In genomic region chr9:93132946-93133640, GRCh38 we compare ENCODE assay signal across 8 cellular contexts. TPM values are rescaled to one million over a fixed set of nuclear protein-coding genes. Genes with fewer than 3 reads are reported as not detected.
DNase-seq lines count a peak whose midpoint lies in the region; TF ChIP-seq lines count a peak whose summit lies in the region.

No MANE protein-coding gene starts in this region.

- H3K4me1 ChIP-seq in SJCRH30 = peaks cover 32% of the 10 kb centered on the region
- H3K4me1 ChIP-seq in fibroblast of lung (ENCODE audit: control insufficient read depth, extremely low read depth, insufficient read depth, low read length) = peaks cover 17% of the 10 kb centered on the region
- H3K4me1 ChIP-seq in neural progenitor cell = peaks cover 13% of the 10 kb centered on the region

- H3K36me3 ChIP-seq in SJCRH30 (no peaks in the 10 kb centered on the region), fibroblast of lung (ENCODE audit: control insufficient read depth, insufficient read depth, low read length) (no peaks in the 10 kb centered on the region), neural progenitor cell (no peaks in the 10 kb centered on the region)

- H3K79me2 ChIP-seq in fibroblast of lung (ENCODE audit: control insufficient read depth, insufficient read depth, low read length) = peaks cover 2% of the 10 kb centered on the region
- no peaks in the 10 kb centered on the region for H3K79me2 ChIP-seq in neural progenitor cell (ENCODE audit: low read depth)

- peaks cover 22% of the 10 kb centered on the region for H3K4me1 Mint-ChIP-seq in neural progenitor cell

- H3K27me3 ChIP-seq in SJCRH30 (no peaks in the 10 kb centered on the region), fibroblast of lung (ENCODE audit: control insufficient read depth, insufficient read depth, low read length) (no peaks in the 10 kb centered on the region), neural progenitor cell (peaks cover 15% of the 10 kb centered on the region)

- peak; percentile 58 for DNase-seq in EL
- DNase-seq in SJCRH30 = peak; percentile 33 to 37
- peak in 1 of 2 donors; percentile 32 for DNase-seq in fibroblast of lung (ENCODE audit: low read depth in 2 of 2)
- peak; percentile 18 for DNase-seq in neural progenitor cell (ENCODE audit: low spot score)
- no peak for DNase-seq in COR-L47 (lab: John Stamatoyannopoulos, UW)
- DNase-seq in NCI-H1930 (lab: John Stamatoyannopoulos, UW) = no peak
- DNase-seq in NCI-H2029 treated with DMSO at 0.1 percent for 48 hours (lab: John Stamatoyannopoulos, UW) = no peak
- no peak for DNase-seq in NAMALWA (ENCODE audit: low spot score)

- TF ChIP-seq CTCF in fibroblast of lung (conservative IDR thresholded peaks at IDR 0.05 in 1 of 2, IDR thresholded peaks at IDR 0.05 in 1 of 2; ENCODE audit: low read depth in 1 of 2, low read length in 2 of 2) (no peak), neural progenitor cell (IDR thresholded peaks at IDR 0.05) (no peak)

- peak overlapping the region; percentile 76 for H3K4me2 ChIP-seq in fibroblast of lung (ENCODE audit: extremely low read depth, insufficient read depth, low read length)
- H3K4me2 ChIP-seq in neural progenitor cell = peak overlapping the region; percentile 84

- H3K27ac ChIP-seq in SJCRH30 (peak overlapping the region; percentile 57), fibroblast of lung (ENCODE audit: insufficient read depth, low read length) (peak overlapping the region; percentile 88), neural progenitor cell (no peak overlapping the region)

- no peaks in the 10 kb centered on the region for H3K9me3 Mint-ChIP-seq in neural progenitor cell

- H3K36me3 Mint-ChIP-seq in neural progenitor cell = no peaks in the 10 kb centered on the region

- peak overlapping the region; percentile 37 for H3K27ac Mint-ChIP-seq in neural progenitor cell

- H3K9me3 ChIP-seq in SJCRH30 (replicated peaks) (no peaks in the 10 kb centered on the region), fibroblast of lung (ENCODE audit: control insufficient read depth, insufficient read depth, low read depth, low read length) (no peaks in the 10 kb centered on the region), neural progenitor cell (ENCODE audit: low read depth) (no peaks in the 10 kb centered on the region)

- H4K20me1 ChIP-seq in fibroblast of lung (ENCODE audit: control insufficient read depth, extremely low read depth, insufficient read depth, low read length) (no peaks in the 10 kb centered on the region), neural progenitor cell (ENCODE audit: low read depth) (peaks cover 4% of the 10 kb centered on the region)

- H3K9ac ChIP-seq in fibroblast of lung (ENCODE audit: insufficient read depth, low read length) = peak overlapping the region; percentile 92
- peak overlapping the region; percentile 38 for H3K9ac ChIP-seq in neural progenitor cell

- H3K27me3 Mint-ChIP-seq in neural progenitor cell (ENCODE audit: insufficient read depth, low read depth) = peaks cover 10% of the 10 kb centered on the region

- H3K4me3 ChIP-seq in SJCRH30 (peak overlapping the region; percentile 79), fibroblast of lung (replicated peaks in 1 of 4; ENCODE audit: control extremely low read depth in 1 of 4, insufficient read depth in 1 of 4, low read depth in 3 of 4, low read length in 4 of 4) (peak overlapping the region; percentile 57 to 83 (median 77)), neural progenitor cell (peak overlapping the region; percentile 80)

- H2AFZ ChIP-seq in fibroblast of lung (ENCODE audit: low read length) (peak overlapping the region; percentile 14), neural progenitor cell (replicated peaks) (peak overlapping the region; percentile 97)

- peak overlapping the region; percentile 88 for H3K4me3 Mint-ChIP-seq in neural progenitor cell

- no peaks in the 10 kb centered on the region for H3F3A ChIP-seq in neural progenitor cell (ENCODE audit: low read depth)

RNA-seq across cellular contexts. Expression of gene NINJ1, which starts 1.0 kb away (rescaled TPM):
- total RNA-seq in SJCRH30 (2014; rRNA removed; shearing (Covaris generic)) = 24.6 and 27.1 TPM in 2 replicates
- 56.2 and 59.9 TPM in 2 replicates for total RNA-seq in fibroblast of lung
- 7.2 and 19.5 TPM in 2 replicates for polyA plus RNA-seq in fibroblast of lung
- polyA plus RNA-seq in fibroblast of lung (2012) = 20.6 and 58.0 TPM in 2 replicates
- 32.1 and 73.7 TPM in 2 replicates for polyA minus RNA-seq in fibroblast of lung (ENCODE audit: low replicate concordance)
- 3.9 and 27.3 TPM in 2 replicates for total RNA-seq in neural progenitor cell (ENCODE audit: low replicate concordance)

RNA-seq across cellular contexts. Expression of gene CARD19, which starts 37.1 kb away (rescaled TPM):
- total RNA-seq in SJCRH30 (2014; rRNA removed; shearing (Covaris generic)) = 36.9 and 41.6 TPM in 2 replicates
- total RNA-seq in fibroblast of lung = 72.7 and 91.0 TPM in 2 replicates
- 30.2 and 40.0 TPM in 2 replicates for polyA plus RNA-seq in fibroblast of lung
- 48.2 and 72.7 TPM in 2 replicates for polyA plus RNA-seq in fibroblast of lung (2012)
- 47.2 and 92.9 TPM in 2 replicates for polyA minus RNA-seq in fibroblast of lung (ENCODE audit: low replicate concordance)
- total RNA-seq in neural progenitor cell (ENCODE audit: low replicate concordance) = 12.3 and 33.4 TPM in 2 replicates

RNA-seq across cellular contexts. Expression of gene WNK2, which starts 50.8 kb away (rescaled TPM):
- total RNA-seq in SJCRH30 (2014; rRNA removed; shearing (Covaris generic)) = not detected in 2 replicates
- total RNA-seq in fibroblast of lung = under 0.01 TPM in 1 of 2 replicates, not detected in the other
- not detected in 2 replicates for polyA plus RNA-seq in fibroblast of lung
- polyA plus RNA-seq in fibroblast of lung (2012) = not detected in 2 replicates
- not detected in 2 replicates for polyA minus RNA-seq in fibroblast of lung (ENCODE audit: low replicate concordance)
- total RNA-seq in neural progenitor cell (ENCODE audit: low replicate concordance) = 6.2 and 16.7 TPM in 2 replicates

Comparison
In these comparisons a context has a peak if more than half of its experiments do, and no peak if none do; other contexts are left out.
1. DNase-seq: peak in EL (single experiment), SJCRH30 (2 of 2) and neural progenitor cell (single experiment); none in COR-L47 (single experiment), NCI-H1930 (0 of 2), NCI-H2029 treated with DMSO at 0.1 percent for 48 hours (single experiment) and NAMALWA (single experiment).
2. Peak in every context shown above with its lines, with median percentiles within 50 percentile points of each other: H3K4me3 ChIP-seq.